ENCODE assay signal across 25 cellular contexts in the genomic region with DNA sequence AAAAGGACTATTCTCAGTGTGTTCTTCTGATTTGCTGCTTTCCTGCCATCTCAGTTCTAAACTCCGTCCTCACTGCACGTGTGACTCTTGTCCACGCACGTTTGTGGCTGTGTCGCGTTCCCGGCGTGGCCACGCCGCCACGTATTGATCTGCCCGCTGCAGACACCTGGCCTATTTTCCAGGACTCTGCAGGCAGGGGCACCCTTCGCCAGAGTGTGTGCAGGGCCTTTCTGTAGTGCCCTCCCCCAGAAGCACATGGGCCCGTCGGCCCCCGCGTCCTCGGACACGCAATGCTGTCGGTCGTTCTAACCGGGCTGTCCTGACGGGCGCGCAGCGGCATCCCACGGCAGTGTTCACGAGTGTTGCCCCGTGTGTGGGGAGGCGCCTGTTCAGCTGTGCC.
DNase-seq lines count a peak whose midpoint lies in the region; ATAC-seq and TF ChIP-seq lines count a peak whose summit lies in the region.
"Had no signal": no experiment of that assay in that cellular context is flagged by ENCODE, and none has a peak within 500 bp of the region (broad histone marks: within the 10 kb centered on the region; RNA-seq: fewer than 3 reads in every experiment).

No MANE protein-coding gene starts in this region.

- 89 to 93% methylated on average over 19 to 27 of the region's 30 CpGs for WGBS in esophagus squamous epithelium, 2 donors

- intact Hi-C loops in posterior vena cava (cut with DNase I): no loop called here
- intact Hi-C loops in esophagus squamous epithelium (cut with DNase I): no loop called here

- no peaks in the 10 kb centered on the region for H3K36me3 ChIP-seq in H7 (replicated peaks; ENCODE audit: control insufficient read depth, insufficient read depth, low read length)
- H3K36me3 ChIP-seq in RWPE2 (ENCODE audit: low read depth): no peaks in the 10 kb centered on the region
- no peaks in the 10 kb centered on the region for H3K36me3 ChIP-seq in esophagus squamous epithelium
- H3K36me3 ChIP-seq: BLaER1, brain microvascular endothelial cell had no signal

- DNase-seq in H7: peak; percentile 48
- DNase-seq in RWPE2 (ENCODE audit: low spot score): peak; percentile 86
- DNase-seq in islet precursor cell: peak; percentile 49
- DNase-seq in posterior vena cava (ENCODE audit: low spot score): peak; percentile 77
- no peak for DNase-seq in inferior parietal cortex (ENCODE audit: extremely low spot score)
- DNase-seq in foreskin melanocyte: no peak
- no peak for DNase-seq in esophagus squamous epithelium (lab: John Stamatoyannopoulos, UW)
- DNase-seq: activated CD4-positive, CD25-positive, alpha-beta regulatory T cell treated with anti-CD3 and anti-CD28 coated beads, Interleukin-2, amount 50 U/mL, for 72 hours; activated CD8-positive, alpha-beta T cell treated with anti-CD3 and anti-CD28 coated beads, Interleukin-2, amount 10 ng/mL, durations not matched to agents 7 days and 5 days; brain microvascular endothelial cell; DMS53; effector memory CD4-positive, alpha-beta T cell; erythroblast; mesendoderm; naive B cell; NCI-H446; RPMI8226; SK-N-SH; stimulated activated CD4-positive, alpha-beta T cell treated with anti-CD3 and anti-CD28 coated beads, Interleukin-4, amount 100 ng/mL, for 1 hour; trophoblast cell had no signal

- no peak overlapping the region for H3K4me3 ChIP-seq in H7 (ENCODE audit: insufficient read depth, low read depth, low read length)
- no peak overlapping the region for H3K4me3 ChIP-seq in RWPE2 (ENCODE audit: severe bottlenecking)
- H3K4me3 ChIP-seq in esophagus squamous epithelium: no peak overlapping the region
- H3K4me3 ChIP-seq: BLaER1 had no signal

- H3K27me3 ChIP-seq in H7 (ENCODE audit: control insufficient read depth, insufficient read depth, low read length) (peaks cover 4% of the 10 kb centered on the region), RWPE2 (ENCODE audit: insufficient read depth, poor library complexity, severe bottlenecking) (peaks cover 74% of the 10 kb centered on the region), esophagus squamous epithelium (peaks cover 0 to 95% (median 0%) of the 10 kb centered on the region in 4 donors)
- H3K27me3 ChIP-seq: brain microvascular endothelial cell had no signal

- H3K9me3 ChIP-seq in RWPE2 (ENCODE audit: severe bottlenecking) (no peaks in the 10 kb centered on the region), esophagus squamous epithelium (no peaks in the 10 kb centered on the region)
- H3K9me3 ChIP-seq: BLaER1, SK-N-SH had no signal

- H3K27ac ChIP-seq in RWPE2 (ENCODE audit: poor library complexity, severe bottlenecking): no peak overlapping the region
- no peak overlapping the region for H3K27ac ChIP-seq in esophagus squamous epithelium
- H3K27ac ChIP-seq: BLaER1, brain microvascular endothelial cell, KMS-11 had no signal

- no peak for TF ChIP-seq POLR2A in esophagus squamous epithelium (IDR thresholded peaks at IDR 0.05)

- TF ChIP-seq CTCF in RWPE2 (IDR thresholded peaks at IDR 0.05; ENCODE audit: poor library complexity, severe bottlenecking): no peak
- no peak for TF ChIP-seq CTCF in esophagus squamous epithelium (IDR thresholded peaks at IDR 0.05)

- H3K4me1 ChIP-seq in RWPE2 (ENCODE audit: insufficient read depth, poor library complexity, severe bottlenecking): no peaks in the 10 kb centered on the region
- H3K4me1 ChIP-seq in esophagus squamous epithelium: no peaks in the 10 kb centered on the region

- ATAC-seq in RWPE2 (ENCODE audit: low read depth) (no peak), GM19328 (IDR thresholded peaks at IDR 0.05; ENCODE audit: unreplicated experiment) (no peak)
- ATAC-seq: activated CD8-positive, alpha-beta T cell treated with anti-CD3 and anti-CD28 coated beads, Interleukin-2, amount 10 ng/mL, durations not matched to agents 7 days and 5 days; left colon; T-helper 17 cell had no signal

Comparison
In these comparisons a context has a peak if more than half of its experiments do, and no peak if none do; other contexts are left out.
1. DNase-seq: peak in H7 (single experiment), RWPE2 (single experiment), islet precursor cell (single experiment) and posterior vena cava (single experiment); none in inferior parietal cortex (single experiment), foreskin melanocyte (single experiment) and esophagus squamous epithelium (single experiment).